ENCODE assay signal across 19 cellular contexts in the genomic region with DNA sequence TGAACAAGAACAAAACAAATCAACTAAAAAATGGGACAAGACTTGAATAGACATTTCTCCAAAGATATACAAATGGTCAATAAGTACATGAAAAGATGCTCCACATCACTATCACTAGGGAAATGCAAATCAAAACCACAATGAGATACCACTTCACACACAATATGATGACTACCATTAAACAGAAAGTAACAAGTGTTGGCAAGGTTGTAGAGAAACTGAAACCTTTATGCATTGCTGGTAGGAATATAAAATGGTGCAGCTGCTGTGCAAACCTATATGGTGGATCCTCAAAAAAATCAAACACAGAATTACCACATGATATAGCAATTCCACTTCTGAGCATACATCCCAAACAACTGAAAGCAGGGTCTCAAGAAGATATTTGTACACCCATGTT. TPM values are rescaled to one million over a fixed set of nuclear protein-coding genes. Genes with fewer than 3 reads are reported as not detected.
DNase-seq lines count a peak whose midpoint lies in the region; ATAC-seq, FAIRE-seq and TF ChIP-seq lines count a peak whose summit lies in the region.
"Had no signal": no experiment of that assay in that cellular context is flagged by ENCODE, and none has a peak within 500 bp of the region (broad histone marks: within the 10 kb centered on the region; RNA-seq: fewer than 3 reads in every experiment).

No MANE protein-coding gene starts in this region.

- no peak overlapping the region for H2AFZ ChIP-seq in K562 (ENCODE audit: low read depth, low read length)

- H4K20me1 ChIP-seq in K562 (replicated peaks; ENCODE audit: control insufficient read depth, insufficient read depth, low read length): no peaks in the 10 kb centered on the region

- peaks cover 10 to 13% of the 10 kb centered on the region in 2 experiments; a peak in 4 of 5 replicates for H3K4me1 ChIP-seq in K562 (replicated peaks in 1 of 2; ENCODE audit: control insufficient read depth in 2 of 2, insufficient read depth in 2 of 2, low read length in 2 of 2)

- peaks cover 15% of the 10 kb centered on the region; the same call in 1 of the 3 replicates for H3K36me3 ChIP-seq in K562 (ENCODE audit: control insufficient read depth, insufficient read depth, low read length)
- H3K36me3 ChIP-seq: ascending aorta had no signal

- H3K9ac ChIP-seq in K562 (ENCODE audit: insufficient read depth in 1 of 2, low read depth in 2 of 2, low read length in 2 of 2): no peak overlapping the region

- no peaks in the 10 kb centered on the region for H3K27me3 ChIP-seq in CD4-positive, alpha-beta T cell (ENCODE audit: control insufficient read depth, insufficient read depth, low read length)
- no peaks in the 10 kb centered on the region for H3K27me3 ChIP-seq in K562 (ENCODE audit: control insufficient read depth in 2 of 2, insufficient read depth in 2 of 2, low read length in 2 of 2)
- H3K27me3 ChIP-seq: ascending aorta had no signal

- H3K27ac ChIP-seq in CD4-positive, alpha-beta T cell (ENCODE audit: low read depth, low read length): no peak overlapping the region
- no peak overlapping the region for H3K27ac ChIP-seq in K562 (ENCODE audit: extremely low read depth, low read depth, low read length)
- H3K27ac ChIP-seq: ascending aorta had no signal

- TF ChIP-seq EP300 in K562 (IDR thresholded peaks at IDR 0.05; ENCODE audit: low read length): no peak

- TF ChIP-seq POLR2A in K562 (conservative IDR thresholded peaks at IDR 0.05): no peak

- no peak overlapping the region for H3K4me3 ChIP-seq in K562
- H3K4me3 ChIP-seq: ascending aorta had no signal

- in situ Hi-C loops in K562 (cut with MboI): loop anchor here (5.0 kb wide), 1 partner anchor 77 kb away; no protein-coding TSS in a partner anchor

- no peak for TF ChIP-seq CTCF in CD4-positive, alpha-beta T cell (IDR thresholded peaks at IDR 0.05)
- no peak for TF ChIP-seq CTCF in K562 (IDR thresholded peaks at IDR 0.05 in 2 of 3, conservative IDR thresholded peaks at IDR 0.05 in 1 of 3; ENCODE audit: insufficient read depth in 2 of 3, low read depth in 1 of 3, low read length in 3 of 3)
- TF ChIP-seq CTCF in omental fat pad (IDR thresholded peaks at IDR 0.05): no peak

- no peak for FAIRE-seq in K562 (lab: Jason Lieb, UNC)
- FAIRE-seq: kidney had no signal

- H3K36me3 Mint-ChIP-seq in CD4-positive, alpha-beta T cell (ENCODE audit: low read depth): no peaks in the 10 kb centered on the region

- BruUV-seq in K562 (replicated peaks; lab: Mats Ljungman, UMichigan): no TSS peak

- H3K4me1 Mint-ChIP-seq in CD4-positive, alpha-beta T cell (ENCODE audit: low read depth): peaks cover 39% of the 10 kb centered on the region

- no peak for TF ChIP-seq RAD21 in K562 (CRISPR knock-in tag; conservative IDR thresholded peaks at IDR 0.05 in 1 of 2, IDR thresholded peaks at IDR 0.05 in 1 of 2)

- peak overlapping the region; percentile 27 for H3K4me3 Mint-ChIP-seq in CD4-positive, alpha-beta T cell

- intact Hi-C loops in CD4-positive, alpha-beta T cell (cut with DNase I, micrococcal nuclease): loop anchor here (5.0 to 10.0 kb wide), 3 partner anchors 50 to 267 kb away; a partner anchor contains a TSS
- intact Hi-C loops in K562 (cut with micrococcal nuclease): no loop called here

- no peaks in the 10 kb centered on the region for H3K9me3 Mint-ChIP-seq in CD4-positive, alpha-beta T cell
- H3K9me3 Mint-ChIP-seq: activated T-helper 2 cell treated with anti-CD3 and anti-CD28 coated beads, Interferon-gamma antibody, Interleukin-2, Interleukin-4, amounts not matched to agents 10 μg/mL and 5 μg/mL and 100 μg/mL, durations not matched to agents 14 hours and 24 hours and 36 hours; type B pancreatic cell had no signal

- H3K4me2 ChIP-seq in K562 (ENCODE audit: insufficient read depth, low read length): no peak overlapping the region

- H3K27ac Mint-ChIP-seq in CD4-positive, alpha-beta T cell: peak overlapping the region; percentile 4
- H3K27ac Mint-ChIP-seq: activated T-helper 2 cell treated with anti-CD3 and anti-CD28 coated beads, Interferon-gamma antibody, Interleukin-2, Interleukin-4, amounts not matched to agents 10 μg/mL and 5 μg/mL and 100 μg/mL, durations not matched to agents 14 hours and 24 hours and 36 hours; type B pancreatic cell had no signal

- no peak for DNase-seq in CD4-positive, alpha-beta T cell
- DNase-seq in K562 (ENCODE audit: extremely low read depth in 1 of 4, low spot score in 3 of 4) (no peak), GOT3 (lab: John Stamatoyannopoulos, UW) (no peak), omental fat pad (ENCODE audit: low spot score) (no peak), HuH-7 (ENCODE audit: low spot score) (no peak), cortex of kidney (lab: John Stamatoyannopoulos, UW) (no peak)
- DNase-seq: activated CD4-positive, alpha-beta T cell treated with anti-CD3 and anti-CD28 coated beads for 48 hours; head of caudate nucleus; kidney; midbrain; NCI-H1092 treated with DMSO at 0.1 percent for 48 hours; NCI-H2171 treated with DMSO at 0.1 percent for 48 hours; nucleus accumbens; stimulated activated CD4-positive, alpha-beta T cell treated with anti-CD3 and anti-CD28 coated beads, Interleukin-4, amount 100 ng/mL, for 24 hours had no signal

- ATAC-seq in CD4-positive, alpha-beta T cell (ENCODE audit: poor library complexity): peak; percentile 24
- ATAC-seq in GM18858 (IDR thresholded peaks at IDR 0.05; ENCODE audit: unreplicated experiment) (peak; percentile 70), HG03175 (IDR thresholded peaks at IDR 0.05; ENCODE audit: unreplicated experiment) (peak; percentile 72), K562 (no peak), omental fat pad (ENCODE audit: low FRiP score) (no peak)

- CTCF ChIA-PET in CD4-positive, alpha-beta T cell (lab: Charles Lee): no interaction called here
- CTCF ChIA-PET in K562 (lab: Yijun Ruan, JAX; ENCODE audit: low intra/inter-chr PET ratio): interaction anchor here (0.7 kb wide), 1 partner anchor 740 kb away, joined by 3 read pairs; no protein-coding TSS in a partner anchor

- H3K9me3 ChIP-seq in CD4-positive, alpha-beta T cell (ENCODE audit: control insufficient read depth, low read length): no peaks in the 10 kb centered on the region
- H3K9me3 ChIP-seq in K562 (replicated peaks; ENCODE audit: control insufficient read depth, insufficient read depth, low read depth, low read length): no peaks in the 10 kb centered on the region
- H3K9me3 ChIP-seq: ascending aorta had no signal

- peaks cover 27% of the 10 kb centered on the region for H3K79me2 ChIP-seq in K562 (ENCODE audit: control insufficient read depth, insufficient read depth, low read length)

- no peaks in the 10 kb centered on the region for H3K27me3 Mint-ChIP-seq in CD4-positive, alpha-beta T cell

- no peaks in the 10 kb centered on the region for H3K9me1 ChIP-seq in K562 (ENCODE audit: control insufficient read depth, insufficient read depth, low read length)

- POLR2A ChIA-PET in CD4-positive, alpha-beta T cell (lab: Charles Lee): no interaction called here
- POLR2A ChIA-PET in K562 (lab: Yijun Ruan, JAX): no interaction called here

RNA-seq across cellular contexts. Expression of a gene that starts 5.2 kb away (rescaled TPM):
- total RNA-seq in CD4-positive, alpha-beta T cell: 1 to 10 TPM; 2.5 to 3.0 TPM
- total RNA-seq in K562 (2011; cell fraction: chromatin; rRNA removed; ENCODE audit: low replicate concordance): 33.1 and 42.1 TPM in 2 replicates
- 28.7 and 34.4 TPM in 2 replicates for total RNA-seq in K562 (2011; cell fraction: nucleolus; rRNA removed)
- 43.1 and 65.2 TPM in 2 replicates for total RNA-seq in K562 (2011; cell fraction: nucleoplasm; rRNA removed)
- total RNA-seq in K562 (2014; rRNA removed) (23.1 and 26.4 TPM in 2 replicates), K562 (2014; rRNA removed; fragmentation: Illumina TruSeq; extraction: Trizol) (26.5 and 31.6 TPM in 2 replicates), K562 (2015; rRNA removed; fragmentation: Illumina TruSeq; extraction: Trizol) (24.9 and 25.3 TPM in 2 replicates), K562 (2021) (29.7 and 35.9 TPM in 2 replicates), omental fat pad (10 to 100 TPM in 2 of 4 donors, 1 to 10 TPM in 2; 3.8 to 12.0 (median 7.0) TPM)
- polyA plus RNA-seq in K562 (2011; rRNA removed) (52.2 and 62.3 TPM in 2 replicates), K562 (2014; fragmentation: Illumina TruSeq; extraction: Trizol) (45.9 and 53.9 TPM in 2 replicates), K562 (2014; fragmentation: Nextera tagmentation; extraction: Ambion mirVana) (10 to 100 TPM; 26.0 to 29.9 TPM), K562 (2014; rRNA removed) (33.6 and 35.3 TPM in 2 replicates)
- 47.6 and 61.5 TPM in 2 replicates for polyA plus RNA-seq in K562 (2011; cell fraction: cytosol; rRNA removed)
- polyA plus RNA-seq in K562 (2011; cell fraction: nucleus; rRNA removed): 38.6 and 59.2 TPM in 2 replicates
- polyA plus RNA-seq in K562 (2012): 40.6 and 110 TPM in 2 replicates
- 31.6 and 53.7 TPM in 2 replicates for polyA minus RNA-seq in K562 (2011; rRNA and poly(A)+ RNA removed)
- 14.2 and 22.0 TPM in 2 replicates for polyA minus RNA-seq in K562 (2011; cell fraction: cytosol; rRNA and poly(A)+ RNA removed)
- polyA minus RNA-seq in K562 (2011; cell fraction: nucleus; rRNA and poly(A)+ RNA removed): 10.8 and 13.6 TPM in 2 replicates
- total RNA-seq: activated T-helper 2 cell treated with anti-CD3 and anti-CD28 coated beads, Interferon-gamma antibody, Interleukin-2, Interleukin-4, amounts not matched to agents 10 μg/mL and 5 μg/mL and 100 μg/mL, durations not matched to agents 14 hours and 24 hours and 36 hours had no signal

RNA-seq across cellular contexts. Expression of a gene that starts 26.4 kb away (rescaled TPM):
- total RNA-seq in CD4-positive, alpha-beta T cell: 100 to 1,000 TPM; 292 to 310 TPM
- 65.3 and 70.8 TPM in 2 replicates for total RNA-seq in K562 (2011; cell fraction: chromatin; rRNA removed; ENCODE audit: low replicate concordance)
- 50.3 and 56.7 TPM in 2 replicates for total RNA-seq in K562 (2011; cell fraction: nucleolus; rRNA removed)
- total RNA-seq in K562 (2011; cell fraction: nucleoplasm; rRNA removed): 71.7 and 79.8 TPM in 2 replicates
- total RNA-seq in K562 (2014; rRNA removed) (111 and 116 TPM in 2 replicates), K562 (2014; rRNA removed; fragmentation: Illumina TruSeq; extraction: Trizol) (144 and 149 TPM in 2 replicates), K562 (2015; rRNA removed; fragmentation: Illumina TruSeq; extraction: Trizol) (194 and 195 TPM in 2 replicates), K562 (2021) (129 and 132 TPM in 2 replicates), omental fat pad (100 to 1,000 TPM; 213 to 277 (median 235) TPM)
- polyA plus RNA-seq in K562 (2011; rRNA removed) (329 and 342 TPM in 2 replicates), K562 (2014; fragmentation: Illumina TruSeq; extraction: Trizol) (276 and 289 TPM in 2 replicates), K562 (2014; fragmentation: Nextera tagmentation; extraction: Ambion mirVana) (100 to 1,000 TPM; 364 to 668 TPM), K562 (2014; rRNA removed) (227 and 282 TPM in 2 replicates)
- polyA plus RNA-seq in K562 (2011; cell fraction: cytosol; rRNA removed): 426 and 578 TPM in 2 replicates
- 135 and 184 TPM in 2 replicates for polyA plus RNA-seq in K562 (2011; cell fraction: nucleus; rRNA removed)
- polyA plus RNA-seq in K562 (2012): 215 and 432 TPM in 2 replicates
- 188 and 248 TPM in 2 replicates for polyA minus RNA-seq in K562 (2011; rRNA and poly(A)+ RNA removed)
- polyA minus RNA-seq in K562 (2011; cell fraction: cytosol; rRNA and poly(A)+ RNA removed): 112 and 122 TPM in 2 replicates
- 28.7 and 52.4 TPM in 2 replicates for polyA minus RNA-seq in K562 (2011; cell fraction: nucleus; rRNA and poly(A)+ RNA removed)

RNA-seq across cellular contexts. Expression of a gene that starts 47.2 kb away (rescaled TPM):
- total RNA-seq in CD4-positive, alpha-beta T cell: 10 to 100 TPM; 31.7 to 36.8 TPM
- total RNA-seq in K562 (2011; cell fraction: chromatin; rRNA removed; ENCODE audit: low replicate concordance): 8.6 and 29.6 TPM in 2 replicates
- 5.3 and 7.0 TPM in 2 replicates for total RNA-seq in K562 (2011; cell fraction: nucleolus; rRNA removed)
- total RNA-seq in K562 (2011; cell fraction: nucleoplasm; rRNA removed): 13.7 and 24.2 TPM in 2 replicates
- 0.36 and 1.3 TPM in 2 replicates for total RNA-seq in K562 (2014; rRNA removed)
- total RNA-seq in K562 (2014; rRNA removed; fragmentation: Illumina TruSeq; extraction: Trizol): 1.4 and 2.0 TPM in 2 replicates
- 0.98 and 1.1 TPM in 2 replicates for total RNA-seq in K562 (2015; rRNA removed; fragmentation: Illumina TruSeq; extraction: Trizol)
- total RNA-seq in K562 (2021): 3.3 and 4.0 TPM in 2 replicates
- 3.0 and 3.4 TPM in 2 replicates for polyA plus RNA-seq in K562 (2011; rRNA removed)
- 1.2 and 1.3 TPM in 2 replicates for polyA plus RNA-seq in K562 (2011; cell fraction: cytosol; rRNA removed)
- 7.9 and 10.0 TPM in 2 replicates for polyA plus RNA-seq in K562 (2011; cell fraction: nucleus; rRNA removed)
- 0.89 and 5.9 TPM in 2 replicates for polyA plus RNA-seq in K562 (2012)
- 1.1 and 1.4 TPM in 2 replicates for polyA plus RNA-seq in K562 (2014; fragmentation: Illumina TruSeq; extraction: Trizol)
- under 1 TPM; 0.14 to 0.25 TPM for polyA plus RNA-seq in K562 (2014; fragmentation: Nextera tagmentation; extraction: Ambion mirVana)
- polyA plus RNA-seq in K562 (2014; rRNA removed): 0.78 and 1.4 TPM in 2 replicates
- polyA minus RNA-seq in K562 (2011; rRNA and poly(A)+ RNA removed): 1.5 and 1.6 TPM in 2 replicates
- 2.1 and 2.3 TPM in 2 replicates for polyA minus RNA-seq in K562 (2011; cell fraction: cytosol; rRNA and poly(A)+ RNA removed)
- 2.3 and 3.6 TPM in 2 replicates for polyA minus RNA-seq in K562 (2011; cell fraction: nucleus; rRNA and poly(A)+ RNA removed)
- total RNA-seq in omental fat pad: 10 to 100 TPM in 2 of 4 donors, 1 to 10 TPM in 2; 5.8 to 14.8 (median 8.5) TPM

RNA-seq across cellular contexts. Expression of a gene that starts 59.0 kb away (rescaled TPM):
- 100 to 1,000 TPM; 127 to 138 TPM for total RNA-seq in CD4-positive, alpha-beta T cell
- total RNA-seq in K562 (2011; cell fraction: chromatin; rRNA removed; ENCODE audit: low replicate concordance): 0.19 and 0.76 TPM in 2 replicates
- not detected in 2 replicates for total RNA-seq in K562 (2011; cell fraction: nucleolus; rRNA removed)
- total RNA-seq in K562 (2011; cell fraction: nucleoplasm; rRNA removed): not detected in 2 replicates
- total RNA-seq in K562 (2014; rRNA removed) (0.20 TPM in 1 of 2 replicates, not detected in the other), K562 (2014; rRNA removed; fragmentation: Illumina TruSeq; extraction: Trizol) (0.18 and 0.38 TPM in 2 replicates), K562 (2015; rRNA removed; fragmentation: Illumina TruSeq; extraction: Trizol) (0.22 and 0.23 TPM in 2 replicates), K562 (2021) (0.29 and 0.45 TPM in 2 replicates), omental fat pad (10 to 100 TPM in 3 of 4 donors, 1 to 10 TPM in 1; 4.8 to 26.5 (median 13.0) TPM)
- polyA plus RNA-seq in K562 (2011; rRNA removed) (0.20 and 0.28 TPM in 2 replicates), K562 (2014; fragmentation: Illumina TruSeq; extraction: Trizol) (0.33 and 0.39 TPM in 2 replicates), K562 (2014; fragmentation: Nextera tagmentation; extraction: Ambion mirVana) (under 1 TPM; 0.04 to 0.11 TPM), K562 (2014; rRNA removed) (0.28 and 0.30 TPM in 2 replicates)
- 0.18 and 0.22 TPM in 2 replicates for polyA plus RNA-seq in K562 (2011; cell fraction: cytosol; rRNA removed)
- 0.10 TPM in 2 replicates for polyA plus RNA-seq in K562 (2011; cell fraction: nucleus; rRNA removed)
- 0.58 and 0.82 TPM in 2 replicates for polyA plus RNA-seq in K562 (2012)
- polyA minus RNA-seq in K562 (2011; rRNA and poly(A)+ RNA removed): 0.12 TPM in 1 of 2 replicates, not detected in the other
- polyA minus RNA-seq in K562 (2011; cell fraction: cytosol; rRNA and poly(A)+ RNA removed): not detected in 2 replicates
- not detected in 2 replicates for polyA minus RNA-seq in K562 (2011; cell fraction: nucleus; rRNA and poly(A)+ RNA removed)

Comparison
In these comparisons a context has a peak if more than half of its experiments do, and no peak if none do; other contexts are left out.
1. ATAC-seq: peak in CD4-positive, alpha-beta T cell (single experiment), GM18858 (single experiment) and HG03175 (single experiment); none in K562 (single experiment) and omental fat pad (single experiment).